In the genomic region with DNA sequence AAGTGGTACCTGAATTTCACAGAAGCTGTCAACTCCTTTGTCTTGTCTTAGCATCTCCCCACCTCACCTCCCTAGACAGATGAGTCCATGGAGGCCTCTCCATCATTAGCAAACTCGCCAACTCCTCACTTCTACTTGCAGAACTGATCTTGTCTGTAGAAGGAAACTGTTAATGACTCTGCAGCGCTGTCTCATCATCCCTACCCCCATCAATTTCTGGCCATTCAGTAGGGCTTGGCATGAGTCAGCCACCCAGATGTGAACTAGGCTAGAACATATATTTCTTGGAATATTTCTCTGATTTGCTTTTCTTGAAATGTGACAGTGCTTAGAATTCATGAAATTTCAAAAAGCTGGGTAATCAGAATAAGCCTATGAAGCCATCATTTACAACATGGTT, we compare ENCODE assay signal across 27 cellular contexts.
"Had no signal": no experiment of that assay in that cellular context is flagged by ENCODE, and none has a peak within 500 bp of the region (broad histone marks: within the 10 kb centered on the region; RNA-seq: fewer than 3 reads in every experiment).

No MANE protein-coding gene starts in this region.

- DNase-seq: activated CD4-positive, alpha-beta T cell treated with anti-CD3 and anti-CD28 coated beads for 36 hours; activated CD4-positive, alpha-beta T cell treated with anti-CD3 and anti-CD28 coated beads, Interleukin-2, amount 50 U/mL, for 48 hours; activated gamma-delta T cell treated with Interleukin-2 at 50 U/mL for 16 hours; activated naive CD8-positive, alpha-beta T cell treated with anti-CD3 and anti-CD28 coated beads for 36 hours; activated T-cell treated with anti-CD3 and anti-CD28 coated beads for 4 hours; amniotic stem cell; dermis blood vessel endothelial cell; effector memory CD4-positive, alpha-beta T cell; esophagus squamous epithelium; foreskin keratinocyte; kidney glomerular epithelial cell; left ventricle myocardium superior; mucosa of descending colon; naive B cell; retina; stimulated activated CD4-positive, alpha-beta T cell treated with anti-CD3 and anti-CD28 coated beads, Interleukin-12 subunit alpha, Interleukin-12 subunit beta, amount 100 ng/mL, for 4 hours; stimulated activated CD4-positive, alpha-beta T cell treated with anti-CD3 and anti-CD28 coated beads, Interleukin-1b, Interleukin-23, amount 100 ng/mL, for 48 hours; stimulated activated CD8-positive, alpha-beta memory T cell treated with anti-CD3 and anti-CD28 coated beads, Interleukin-4, amount 100 ng/mL, for 48 hours; stimulated activated naive CD4-positive, alpha-beta T cell; T-helper 17 cell; thyroid gland had no signal

- H3K4me1 ChIP-seq: esophagus squamous epithelium, foreskin keratinocyte, thyroid gland had no signal

- ATAC-seq: activated CD4-positive, alpha-beta T cell treated with anti-CD3 and anti-CD28 coated beads for 36 hours; foreskin keratinocyte; left ventricle myocardium superior; mucosa of descending colon; T-helper 17 cell; WTC11 had no signal

- FAIRE-seq: endothelial cell of umbilical vein, TTC549 had no signal

- H3K9me3 ChIP-seq: esophagus squamous epithelium, mucosa of descending colon, thyroid gland had no signal

- H3K4me3 ChIP-seq: esophagus squamous epithelium, mucosa of descending colon, thyroid gland had no signal

- H3K4me1 Mint-ChIP-seq: activated CD4-positive, alpha-beta T cell treated with anti-CD3 and anti-CD28 coated beads for 36 hours; activated naive CD8-positive, alpha-beta T cell treated with anti-CD3 and anti-CD28 coated beads for 36 hours; memory B cell; naive B cell; neural crest cell; T-helper 17 cell; WTC11 had no signal

- H3K27me3 ChIP-seq: esophagus squamous epithelium, foreskin keratinocyte, thyroid gland had no signal

- H3K27ac Mint-ChIP-seq: activated CD4-positive, alpha-beta T cell treated with anti-CD3 and anti-CD28 coated beads for 36 hours; activated naive CD8-positive, alpha-beta T cell treated with anti-CD3 and anti-CD28 coated beads for 36 hours; activated T-helper 1 cell treated with anti-CD3 and anti-CD28 coated beads, Interleukin-12 subunit alpha, Interleukin-12 subunit beta, Interleukin-2, Interleukin-4 antibody, amounts not matched to agents 30 ng/mL and 10 ng/mL and 1 ng/mL, durations not matched to agents 14 hours and 24 hours and 36 hours; memory B cell; naive B cell; T-helper 17 cell; WTC11 had no signal

- H3K9me3 Mint-ChIP-seq: activated naive CD8-positive, alpha-beta T cell treated with anti-CD3 and anti-CD28 coated beads for 36 hours; activated T-helper 1 cell treated with anti-CD3 and anti-CD28 coated beads, Interleukin-12 subunit alpha, Interleukin-12 subunit beta, Interleukin-2, Interleukin-4 antibody, amounts not matched to agents 30 ng/mL and 10 ng/mL and 1 ng/mL, durations not matched to agents 14 hours and 24 hours and 36 hours; WTC11 had no signal

- H3K27me3 Mint-ChIP-seq: activated CD4-positive, alpha-beta T cell treated with anti-CD3 and anti-CD28 coated beads for 36 hours; activated naive CD8-positive, alpha-beta T cell treated with anti-CD3 and anti-CD28 coated beads for 36 hours; memory B cell; naive B cell; T-helper 17 cell had no signal

- H3K36me3 Mint-ChIP-seq: activated naive CD8-positive, alpha-beta T cell treated with anti-CD3 and anti-CD28 coated beads for 36 hours; memory B cell; naive B cell; WTC11 had no signal

- H3K36me3 ChIP-seq: esophagus squamous epithelium, thyroid gland had no signal

- H3K4me3 Mint-ChIP-seq: activated CD4-positive, alpha-beta T cell treated with anti-CD3 and anti-CD28 coated beads for 36 hours; activated naive CD8-positive, alpha-beta T cell treated with anti-CD3 and anti-CD28 coated beads for 36 hours; activated T-helper 1 cell treated with anti-CD3 and anti-CD28 coated beads, Interleukin-12 subunit alpha, Interleukin-12 subunit beta, Interleukin-2, Interleukin-4 antibody, amounts not matched to agents 30 ng/mL and 10 ng/mL and 1 ng/mL, durations not matched to agents 14 hours and 24 hours and 36 hours; memory B cell; naive B cell; neural crest cell; T-helper 17 cell; WTC11 had no signal
